In the genomic region with DNA sequence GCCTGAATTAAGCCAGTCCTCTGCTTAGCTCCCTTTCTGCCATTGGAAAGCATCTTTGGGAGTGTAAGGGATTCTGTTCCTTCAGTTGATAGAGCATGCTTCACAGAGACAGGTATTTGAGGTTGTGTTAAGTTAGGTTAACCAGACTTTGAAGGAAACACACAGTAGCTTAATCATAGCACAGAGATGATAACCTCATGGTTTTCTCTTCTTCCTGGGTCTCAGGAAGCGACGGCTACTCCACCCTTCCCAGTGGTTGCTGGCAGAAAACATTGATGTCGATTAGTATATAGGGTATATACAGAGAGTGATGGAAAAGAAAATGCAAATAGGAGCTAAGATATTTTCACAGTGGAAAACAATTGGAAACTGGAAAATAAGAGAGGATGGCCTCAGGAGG, we compare ENCODE assay signal across 21 cellular contexts. TPM values are rescaled to one million over a fixed set of nuclear protein-coding genes. Genes with fewer than 3 reads are reported as not detected.
DNase-seq lines count a peak whose midpoint lies in the region; ATAC-seq and TF ChIP-seq lines count a peak whose summit lies in the region.
"Had no signal": no experiment of that assay in that cellular context is flagged by ENCODE, and none has a peak within 500 bp of the region (broad histone marks: within the 10 kb centered on the region; RNA-seq: fewer than 3 reads in every experiment).

No MANE protein-coding gene starts in this region.

- H3K27me3 ChIP-seq in A673 (replicated peaks; ENCODE audit: insufficient read depth, low read depth, low read length, poor library complexity) (no peaks in the 10 kb centered on the region), testis (no peaks in the 10 kb centered on the region)
- H3K27me3 ChIP-seq: ovary, sigmoid colon, upper lobe of right lung had no signal

- peak overlapping the region; percentile 75 for H3K4me3 Mint-ChIP-seq in activated naive CD8-positive, alpha-beta T cell
- H3K4me3 Mint-ChIP-seq in activated naive CD8-positive, alpha-beta T cell treated with anti-CD3 and anti-CD28 coated beads, Interleukin-2, amount 50 U/mL, for 24 hours = no peak overlapping the region
- peak overlapping the region; percentile 76 for H3K4me3 Mint-ChIP-seq in T-helper 2 cell treated with Interferon-gamma antibody and Interleukin-4, amounts not matched to agents 5 μg/mL and 100 μg/mL, for 36 hours
- no peak overlapping the region for H3K4me3 Mint-ChIP-seq in stimulated activated memory B cell treated with anti-CD40 and anti-IgM and Interleukin-4, amounts not matched to agents 10 μg/mL and 1 μg/mL and 100 μg/mL, for 72 hours

- TF ChIP-seq CTCF in A673 (conservative IDR thresholded peaks at IDR 0.05; ENCODE audit: low read depth, low read length) = no peak
- no peak for TF ChIP-seq CTCF in testis (IDR thresholded peaks at IDR 0.05)

- H3K36me3 ChIP-seq in A673 (ENCODE audit: insufficient read depth, low read length, poor library complexity, severe bottlenecking) (no peaks in the 10 kb centered on the region), testis (ENCODE audit: low read depth, missing control alignments) (no peaks in the 10 kb centered on the region)
- H3K36me3 ChIP-seq: ovary, sigmoid colon, upper lobe of right lung had no signal

- DNase-seq in activated naive CD8-positive, alpha-beta T cell treated with anti-CD3 and anti-CD28 coated beads, Interleukin-2, amount 50 U/mL, for 24 hours = no peak
- DNase-seq in T-helper 2 cell treated with Interferon-gamma antibody and Interleukin-4, amounts not matched to agents 5 μg/mL and 100 μg/mL, for 36 hours (ENCODE audit: low spot score) = no peak
- peak; percentile 50 for DNase-seq in central memory CD4-positive, alpha-beta T cell
- no peak for DNase-seq in A673 (ENCODE audit: low spot score)
- DNase-seq in testis = no peak
- no peak for DNase-seq in pons (ENCODE audit: low spot score)
- DNase-seq: dermis blood vessel endothelial cell; foreskin fibroblast; GOT3; hypothalamus; kidney; NCI-H1092 treated with DMSO at 0.1 percent for 48 hours; NCI-H510A treated with DMSO at 0.1 percent for 48 hours; ovary; sigmoid colon; stimulated activated CD4-positive, alpha-beta T cell treated with anti-CD3 and anti-CD28 coated beads, Interleukin-1b, Interleukin-23, amount 100 ng/mL, for 48 hours; upper lobe of right lung had no signal

- peak overlapping the region; percentile 88 for H3K27ac Mint-ChIP-seq in activated naive CD8-positive, alpha-beta T cell
- H3K27ac Mint-ChIP-seq in activated naive CD8-positive, alpha-beta T cell treated with anti-CD3 and anti-CD28 coated beads, Interleukin-2, amount 50 U/mL, for 24 hours = no peak overlapping the region
- peak overlapping the region; percentile 83 for H3K27ac Mint-ChIP-seq in T-helper 2 cell treated with Interferon-gamma antibody and Interleukin-4, amounts not matched to agents 5 μg/mL and 100 μg/mL, for 36 hours
- peak overlapping the region; percentile 50 for H3K27ac Mint-ChIP-seq in stimulated activated memory B cell treated with anti-CD40 and anti-IgM and Interleukin-4, amounts not matched to agents 10 μg/mL and 1 μg/mL and 100 μg/mL, for 72 hours

- WGBS in testis, 2 donors = 75 to 90% methylated on average over 3 of the region's 3 CpGs

- no TSS peak for BruUV-seq in A673 (replicated peaks; lab: Mats Ljungman, UMichigan)

- H3K9me3 Mint-ChIP-seq in activated naive CD8-positive, alpha-beta T cell (ENCODE audit: low read depth) = no peaks in the 10 kb centered on the region
- H3K9me3 Mint-ChIP-seq in activated naive CD8-positive, alpha-beta T cell treated with anti-CD3 and anti-CD28 coated beads, Interleukin-2, amount 50 U/mL, for 24 hours = no peaks in the 10 kb centered on the region
- no peaks in the 10 kb centered on the region for H3K9me3 Mint-ChIP-seq in T-helper 2 cell treated with Interferon-gamma antibody and Interleukin-4, amounts not matched to agents 5 μg/mL and 100 μg/mL, for 36 hours
- H3K9me3 Mint-ChIP-seq in stimulated activated memory B cell treated with anti-CD40 and anti-IgM and Interleukin-4, amounts not matched to agents 10 μg/mL and 1 μg/mL and 100 μg/mL, for 72 hours = no peaks in the 10 kb centered on the region

- POLR2A ChIA-PET in A673 (lab: Charles Lee; ENCODE audit: low non-redundant PET) = no interaction called here

- H3K4me1 Mint-ChIP-seq in activated naive CD8-positive, alpha-beta T cell (ENCODE audit: low read depth) = peaks cover 90% of the 10 kb centered on the region
- peaks cover 75% of the 10 kb centered on the region for H3K4me1 Mint-ChIP-seq in activated naive CD8-positive, alpha-beta T cell treated with anti-CD3 and anti-CD28 coated beads, Interleukin-2, amount 50 U/mL, for 24 hours
- H3K4me1 Mint-ChIP-seq in T-helper 2 cell treated with Interferon-gamma antibody and Interleukin-4, amounts not matched to agents 5 μg/mL and 100 μg/mL, for 36 hours (ENCODE audit: low read depth) = peaks cover 70% of the 10 kb centered on the region
- H3K4me1 Mint-ChIP-seq in stimulated activated memory B cell treated with anti-CD40 and anti-IgM and Interleukin-4, amounts not matched to agents 10 μg/mL and 1 μg/mL and 100 μg/mL, for 72 hours = peaks cover 44% of the 10 kb centered on the region

- H3K4me3 ChIP-seq in A673 (ENCODE audit: low read depth, low read length, poor library complexity, severe bottlenecking) (no peak overlapping the region), testis (no peak overlapping the region)
- H3K4me3 ChIP-seq: lung, ovary, sigmoid colon, upper lobe of right lung had no signal

- H3K27ac ChIP-seq in A673 (ENCODE audit: low read depth, low read length, poor library complexity, severe bottlenecking) = no peak overlapping the region
- H3K27ac ChIP-seq in testis = no peak overlapping the region
- H3K27ac ChIP-seq: epithelial cell of prostate, ovary, sigmoid colon, upper lobe of right lung had no signal

- H3K27me3 Mint-ChIP-seq in activated naive CD8-positive, alpha-beta T cell = no peaks in the 10 kb centered on the region
- H3K27me3 Mint-ChIP-seq in activated naive CD8-positive, alpha-beta T cell treated with anti-CD3 and anti-CD28 coated beads, Interleukin-2, amount 50 U/mL, for 24 hours = no peaks in the 10 kb centered on the region
- no peaks in the 10 kb centered on the region for H3K27me3 Mint-ChIP-seq in T-helper 2 cell treated with Interferon-gamma antibody and Interleukin-4, amounts not matched to agents 5 μg/mL and 100 μg/mL, for 36 hours (ENCODE audit: low read depth)
- H3K27me3 Mint-ChIP-seq in stimulated activated memory B cell treated with anti-CD40 and anti-IgM and Interleukin-4, amounts not matched to agents 10 μg/mL and 1 μg/mL and 100 μg/mL, for 72 hours = no peaks in the 10 kb centered on the region

- peaks cover 5% of the 10 kb centered on the region for H3K36me3 Mint-ChIP-seq in activated naive CD8-positive, alpha-beta T cell
- H3K36me3 Mint-ChIP-seq in activated naive CD8-positive, alpha-beta T cell treated with anti-CD3 and anti-CD28 coated beads, Interleukin-2, amount 50 U/mL, for 24 hours (ENCODE audit: low read depth) = no peaks in the 10 kb centered on the region
- H3K36me3 Mint-ChIP-seq in T-helper 2 cell treated with Interferon-gamma antibody and Interleukin-4, amounts not matched to agents 5 μg/mL and 100 μg/mL, for 36 hours (ENCODE audit: low read depth) = peaks cover 4% of the 10 kb centered on the region
- no peaks in the 10 kb centered on the region for H3K36me3 Mint-ChIP-seq in stimulated activated memory B cell treated with anti-CD40 and anti-IgM and Interleukin-4, amounts not matched to agents 10 μg/mL and 1 μg/mL and 100 μg/mL, for 72 hours

- CTCF ChIA-PET in A673 (lab: Charles Lee) = interaction anchor here (1.1 kb wide), 1 partner anchor 10 kb away, joined by 3 read pairs; no protein-coding TSS in a partner anchor

- H3K9me3 ChIP-seq in A673 (ENCODE audit: low read depth, low read length, poor library complexity, severe bottlenecking) = no peaks in the 10 kb centered on the region
- no peaks in the 10 kb centered on the region for H3K9me3 ChIP-seq in testis
- H3K9me3 ChIP-seq: ovary, sigmoid colon, upper lobe of right lung had no signal

- no peak for TF ChIP-seq POLR2A in testis (IDR thresholded peaks at IDR 0.05)

- ATAC-seq in activated naive CD8-positive, alpha-beta T cell treated with anti-CD3 and anti-CD28 coated beads, Interleukin-2, amount 50 U/mL, for 24 hours = no peak
- ATAC-seq in stimulated activated memory B cell treated with anti-CD40 and anti-IgM and Interleukin-4, amounts not matched to agents 10 μg/mL and 1 μg/mL and 100 μg/mL, for 72 hours = no peak
- ATAC-seq: upper lobe of right lung had no signal

- intact Hi-C loops in A673 (cut with micrococcal nuclease; ENCODE audit: unreplicated experiment) (no loop called here), testis (cut with DNase I; ENCODE audit: low total_unique reads) (no loop called here)

- H3K4me1 ChIP-seq in A673 (ENCODE audit: insufficient read depth, low read length, poor library complexity, severe bottlenecking) (no peaks in the 10 kb centered on the region), testis (no peaks in the 10 kb centered on the region)
- H3K4me1 ChIP-seq: sigmoid colon, upper lobe of right lung had no signal

RNA-seq across cellular contexts. Expression of a gene that starts 42.0 kb away (rescaled TPM):
- 0.85 and 1.1 TPM in 2 replicates for total RNA-seq in A673 (2021)
- 10 to 100 TPM in 1 of 2 donors, 1 to 10 TPM in 1; 6.4 to 11.5 TPM for total RNA-seq in testis
- polyA plus RNA-seq in testis (ENCODE audit: insufficient read depth, low read depth, low replicate concordance) = 9.3 TPM

Comparison
In these comparisons a context has a peak if more than half of its experiments do, and no peak if none do; other contexts are left out.
1. H3K4me3 Mint-ChIP-seq: peak in activated naive CD8-positive, alpha-beta T cell (single experiment) and T-helper 2 cell treated with Interferon-gamma antibody and Interleukin-4, amounts not matched to agents 5 μg/mL and 100 μg/mL, for 36 hours (single experiment); none in activated naive CD8-positive, alpha-beta T cell treated with anti-CD3 and anti-CD28 coated beads, Interleukin-2, amount 50 U/mL, for 24 hours (single experiment) and stimulated activated memory B cell treated with anti-CD40 and anti-IgM and Interleukin-4, amounts not matched to agents 10 μg/mL and 1 μg/mL and 100 μg/mL, for 72 hours (single experiment).